ENCODE assay signal across 17 cellular contexts in the genomic region with DNA sequence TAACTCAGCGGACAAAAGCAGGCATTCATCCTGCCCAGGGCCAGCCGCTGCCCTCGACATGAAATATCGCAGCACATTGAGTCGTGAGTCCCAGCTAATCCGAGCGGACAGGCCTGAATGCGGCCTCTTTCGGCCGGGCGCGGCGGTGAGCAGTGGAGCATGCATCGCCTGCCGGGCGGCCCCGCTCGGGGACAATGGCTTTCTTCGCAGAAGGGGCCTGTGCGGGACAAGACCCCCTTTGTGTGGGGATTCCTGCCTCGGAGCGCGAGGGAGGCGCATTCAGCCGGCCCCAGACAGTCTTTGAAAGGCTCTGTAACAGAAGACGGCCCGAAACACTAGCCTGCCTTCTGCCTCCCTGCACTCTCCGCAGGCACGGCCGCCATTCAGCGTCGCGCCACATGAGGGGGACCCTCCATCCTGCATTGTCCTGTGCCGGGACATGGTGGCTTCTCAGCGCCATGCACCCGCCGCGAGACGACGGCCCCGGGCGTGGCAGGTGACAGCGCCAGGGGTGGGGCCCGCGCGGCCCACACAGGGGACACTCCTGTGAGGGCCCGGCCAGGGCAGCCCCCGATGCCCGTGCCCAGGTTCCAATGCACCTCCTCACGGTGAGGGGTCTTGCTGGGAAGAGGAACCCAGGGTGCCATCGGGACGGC. TPM values are rescaled to one million over a fixed set of nuclear protein-coding genes. Genes with fewer than 3 reads are reported as not detected.
A peak's percentile ranks its signal among the peaks of the same experiment; 100 is the strongest.
DNase-seq lines count a peak whose midpoint lies in the region; ATAC-seq, FAIRE-seq and TF ChIP-seq lines count a peak whose summit lies in the region.
"Had no signal": no experiment of that assay in that cellular context is flagged by ENCODE, and none has a peak within 500 bp of the region (broad histone marks: within the 10 kb centered on the region; RNA-seq: fewer than 3 reads in every experiment).

No MANE protein-coding gene starts in this region.

- no peak overlapping the region for H2BK20ac ChIP-seq in H1 (ENCODE audit: low read length)

- TF ChIP-seq EP300 in H1 (IDR thresholded peaks at IDR 0.05; ENCODE audit: borderline replicate concordance in 1 of 2, low read depth in 2 of 2, low read length in 2 of 2): no peak
- no peak for TF ChIP-seq EP300 in neural cell (conservative IDR thresholded peaks at IDR 0.05; ENCODE audit: poor library complexity, severe bottlenecking)

- no peak overlapping the region for H3K23ac ChIP-seq in H1 (ENCODE audit: insufficient read length)

- 92% methylated on average over 44 of the region's 52 CpGs; no CpG with 5 or more reads in 1 of the 2 experiments for WGBS in H1 (ENCODE audit: extremely low coverage in 1 of 2, insufficient coverage in 1 of 2, insufficient read length in 1 of 2, insufficient replicate concordance in 2 of 2, low coverage in 1 of 2, low lambda C conversion rate in 2 of 2, missing lambda C conversion rate in 1 of 2), 2 experiments

- H3K56ac ChIP-seq in H1 (replicated peaks; ENCODE audit: insufficient read length, low read depth, low read length): no peak overlapping the region

- no peak overlapping the region for H2BK12ac ChIP-seq in H1 (ENCODE audit: low read depth, low read length)

- H2BK5ac ChIP-seq in H1 (ENCODE audit: low read depth, low read length): no peak overlapping the region

- H4K20me1 ChIP-seq in H1 (replicated peaks in 1 of 2; ENCODE audit: control insufficient read depth in 1 of 2, insufficient read depth in 2 of 2, low read length in 2 of 2): peaks cover 0 to 1% of the 10 kb centered on the region in 2 experiments
- no peaks in the 10 kb centered on the region for H4K20me1 ChIP-seq in neural cell (ENCODE audit: insufficient read depth)

- no peak overlapping the region for H2BK15ac ChIP-seq in H1 (ENCODE audit: low read length)

- DNase-seq in activated naive CD4-positive, alpha-beta T cell treated with anti-CD3 and anti-CD28 coated beads, Interleukin-2, amount 50 U/mL, for 16 hours: peak; percentile 10
- no peak for DNase-seq in activated naive CD4-positive, alpha-beta T cell treated with anti-CD3 and anti-CD28 coated beads, Interleukin-2, amount 50 U/mL, for 72 hours (ENCODE audit: low spot score in 2 of 2)
- DNase-seq in H1 (ENCODE audit: low read depth in 1 of 2, low spot score in 2 of 2) (peak in 1 of 2 experiments; percentile 56), substantia nigra (lab: John Stamatoyannopoulos, UW) (peak in 22 of 49 donors; percentile 7 to 57 (median 30)), DMS153 (lab: John Stamatoyannopoulos, UW) (no peak), dermis blood vessel endothelial cell (no peak)
- DNase-seq: CD4-positive, alpha-beta T cell; colonic mucosa; NCI-H1417; NCI-H446; stimulated activated naive CD4-positive, alpha-beta T cell treated with Interleukin-2 at 50 U/mL for 16 hours had no signal

- H4K5ac ChIP-seq in H1 (ENCODE audit: insufficient read length, low read depth, low read length): no peak overlapping the region

- H3K4ac ChIP-seq in H1 (replicated peaks; ENCODE audit: insufficient read length, low read depth, low read length): no peak overlapping the region

- no peaks in the 10 kb centered on the region for H3K23me2 ChIP-seq in H1 (ENCODE audit: low read depth, low read length)

- H3K27ac Mint-ChIP-seq in activated naive CD4-positive, alpha-beta T cell treated with anti-CD3 and anti-CD28 coated beads, Interleukin-2, amount 50 U/mL, for 72 hours: no peak overlapping the region
- H3K27ac Mint-ChIP-seq: activated naive CD4-positive, alpha-beta T cell treated with anti-CD3 and anti-CD28 coated beads, Interleukin-2, amount 50 U/mL, for 24 hours; CD4-positive, alpha-beta T cell had no signal

- CTCF ChIA-PET in H1 (lab: Charles Lee; ENCODE audit: partially characterized antibody): interaction anchor here (3.1 kb wide), 1 partner anchor 12 kb away, joined by 9 read pairs; no protein-coding TSS in a partner anchor

- H3F3A ChIP-seq in neural cell (ENCODE audit: insufficient read depth, low read length, poor library complexity, severe bottlenecking): no peaks in the 10 kb centered on the region

- TF ChIP-seq CTCF in H1 (IDR thresholded peaks at IDR 0.05; ENCODE audit: control extremely low read depth in 1 of 3, insufficient read depth in 1 of 3, low read depth in 1 of 3, low read length in 3 of 3) (no peak), neural cell (IDR thresholded peaks at IDR 0.05; ENCODE audit: poor library complexity, severe bottlenecking) (no peak)

- no peak overlapping the region for H3K4me2 ChIP-seq in H1 (ENCODE audit: insufficient read depth in 1 of 2, low read depth in 2 of 2, low read length in 2 of 2)
- no peak overlapping the region for H3K4me2 ChIP-seq in neural cell (ENCODE audit: low read length)

- TF ChIP-seq RAD21 in H1 (IDR thresholded peaks at IDR 0.05 in 1 of 2, conservative IDR thresholded peaks at IDR 0.05 in 1 of 2; ENCODE audit: low read depth in 2 of 2, low read length in 2 of 2): no peak; a peak in 1 of 4 replicates
- TF ChIP-seq RAD21 in neural cell (conservative IDR thresholded peaks at IDR 0.05): no peak

- no peaks in the 10 kb centered on the region; a peak in 2 of 7 replicates for H3K4me1 ChIP-seq in H1 (replicated peaks in 1 of 4; ENCODE audit: control insufficient read depth in 3 of 4, insufficient read depth in 4 of 4, low read length in 3 of 4)
- H3K4me1 ChIP-seq: colonic mucosa had no signal

- H3K27me3 ChIP-seq in H1 (replicated peaks in 1 of 4; ENCODE audit: control insufficient read depth in 3 of 4, extremely low read depth in 1 of 4, insufficient read depth in 3 of 4, low read length in 3 of 4) (0 out of 7 replicates have a peak, but pooled peaks cover 0 to 2% (median 0%) of the 10 kb centered on the region in 4 experiments), neural cell (ENCODE audit: insufficient read depth, low read depth, low read length) (no peaks in the 10 kb centered on the region)
- H3K27me3 ChIP-seq: colonic mucosa had no signal

- H3K36me3 ChIP-seq in H1 (ENCODE audit: control insufficient read depth in 2 of 4, insufficient read depth in 4 of 4, low read length in 3 of 4): no peaks in the 10 kb centered on the region
- H3K36me3 ChIP-seq in neural cell (ENCODE audit: insufficient read depth, low read length): no peaks in the 10 kb centered on the region
- H3K36me3 ChIP-seq: colonic mucosa had no signal

- no peak overlapping the region for H3K4me3 ChIP-seq in H1 (ENCODE audit: extremely low read depth in 1 of 4, insufficient read depth in 2 of 4, low read depth in 3 of 4, low read length in 4 of 4)
- H3K4me3 ChIP-seq in neural cell (ENCODE audit: low read length): no peak overlapping the region
- H3K4me3 ChIP-seq: colonic mucosa, mucosa of descending colon had no signal

- H2BK120ac ChIP-seq in H1 (replicated peaks; ENCODE audit: low read depth, low read length): no peak overlapping the region

- peak overlapping the region; percentile 65 for H4K91ac ChIP-seq in H1 (replicated peaks; ENCODE audit: insufficient read length, low read length)

- FAIRE-seq in H1 (lab: Jason Lieb, UNC): no peak
- FAIRE-seq: A204.1 had no signal

- POLR2A ChIA-PET in H1 (lab: Charles Lee; ENCODE audit: partially characterized antibody): no interaction called here

- no peak overlapping the region for H3K9ac ChIP-seq in H1 (replicated peaks in 1 of 4; ENCODE audit: extremely low read depth in 1 of 4, low read depth in 3 of 4, low read length in 3 of 4)
- peak overlapping the region; percentile 45 for H3K9ac ChIP-seq in neural cell (ENCODE audit: low read length)

- peak overlapping the region; percentile 57; the same call in 1 of the 2 replicates for H4K8ac ChIP-seq in H1 (ENCODE audit: extremely low read depth, insufficient read depth, low read length)

- no peak for ATAC-seq in activated naive CD4-positive, alpha-beta T cell treated with anti-CD3 and anti-CD28 coated beads, Interleukin-2, amount 50 U/mL, for 72 hours
- no peak for ATAC-seq in GM18502 (IDR thresholded peaks at IDR 0.05; ENCODE audit: poor library complexity, unreplicated experiment)
- ATAC-seq: mucosa of descending colon had no signal

- H3K9me3 Mint-ChIP-seq in activated naive CD4-positive, alpha-beta T cell treated with anti-CD3 and anti-CD28 coated beads, Interleukin-2, amount 50 U/mL, for 72 hours: no peaks in the 10 kb centered on the region
- H3K9me3 Mint-ChIP-seq: activated naive CD4-positive, alpha-beta T cell treated with anti-CD3 and anti-CD28 coated beads, Interleukin-2, amount 50 U/mL, for 24 hours; CD4-positive, alpha-beta T cell had no signal

- H2AK5ac ChIP-seq in H1 (ENCODE audit: low read depth, low read length): no peak overlapping the region

- H3K27ac ChIP-seq in H1 (ENCODE audit: low read depth, low read length) (no peak overlapping the region), neural cell (ENCODE audit: low read length) (no peak overlapping the region), substantia nigra (ENCODE audit: low read depth, low read length, poor library complexity, severe bottlenecking) (peak overlapping the region; percentile 55)
- H3K27ac ChIP-seq: colonic mucosa, VCaP had no signal

- H2AFZ ChIP-seq in H1 (ENCODE audit: low read length): no peak overlapping the region
- no peak overlapping the region for H2AFZ ChIP-seq in neural cell (ENCODE audit: low read depth, low read length)

- no peaks in the 10 kb centered on the region for H3K36me3 Mint-ChIP-seq in activated naive CD4-positive, alpha-beta T cell treated with anti-CD3 and anti-CD28 coated beads, Interleukin-2, amount 50 U/mL, for 72 hours
- H3K36me3 Mint-ChIP-seq: activated naive CD4-positive, alpha-beta T cell treated with anti-CD3 and anti-CD28 coated beads, Interleukin-2, amount 50 U/mL, for 24 hours had no signal

- H3K79me2 ChIP-seq in H1 (ENCODE audit: control insufficient read depth in 1 of 2, insufficient read depth in 2 of 2, low read length in 2 of 2) (no peaks in the 10 kb centered on the region), neural cell (replicated peaks; ENCODE audit: insufficient read depth, low read length) (no peaks in the 10 kb centered on the region)

- H3K14ac ChIP-seq in H1 (ENCODE audit: insufficient read length): no peak overlapping the region

- no peaks in the 10 kb centered on the region for H3K9me2 ChIP-seq in neural cell (ENCODE audit: insufficient read depth, low read length)

- H3K18ac ChIP-seq in H1 (ENCODE audit: extremely low read depth, low read length): no peak overlapping the region

- H3K9me3 ChIP-seq in H1 (ENCODE audit: insufficient read depth in 2 of 2, low read depth in 1 of 2, low read length in 1 of 2): no peaks in the 10 kb centered on the region; a peak in 1 of 4 replicates
- no peaks in the 10 kb centered on the region for H3K9me3 ChIP-seq in neural cell (ENCODE audit: low read length)
- H3K9me3 ChIP-seq: colonic mucosa, mucosa of descending colon had no signal

- no peak for TF ChIP-seq POLR2A in H1 (IDR thresholded peaks at IDR 0.05; ENCODE audit: control extremely low read depth in 1 of 2, low read depth in 2 of 2, low read length in 2 of 2)

- H3K79me1 ChIP-seq in H1 (ENCODE audit: low read depth, low read length): no peaks in the 10 kb centered on the region

RNA-seq across cellular contexts. Expression of a gene that starts 52.0 kb away (rescaled TPM):
- total RNA-seq in activated naive CD4-positive, alpha-beta T cell treated with anti-CD3 and anti-CD28 coated beads, Interleukin-2, amount 50 U/mL, for 72 hours: 10 to 100 TPM in 1 of 2 donors, 1 to 10 TPM in 1; 7.9 to 14.8 TPM
- total RNA-seq in H1 (2021; fragmentation: NEBNext Ultra II Directional; extraction: Animal tissue kit (Norgen Biotek cat#: 25700)): 7.0 and 7.2 TPM in 2 replicates
- polyA plus RNA-seq in H1 (2011; rRNA removed) (9.4 and 12.7 TPM in 2 replicates), neural cell (32.9 and 51.3 TPM in 2 replicates)
- 11.1 TPM for polyA plus RNA-seq in H1 (2011; cell fraction: cytosol; rRNA removed)
- 40.6 TPM for polyA plus RNA-seq in H1 (2011; cell fraction: nucleus; rRNA removed)
- 4.4 to 11.7 TPM (median 10.6 TPM) in 4 replicates for polyA plus RNA-seq in H1 (2012, experiment 1 of 2)
- 6.7 TPM for polyA plus RNA-seq in H1 (2012, experiment 2 of 2)
- polyA plus RNA-seq in H1 (2013, experiment 1 of 2): 5.3 TPM
- polyA plus RNA-seq in H1 (2013, experiment 2 of 2): 4.9 TPM
- polyA minus RNA-seq in H1 (2011; rRNA and poly(A)+ RNA removed): 2.7 and 6.9 TPM in 2 replicates
- polyA minus RNA-seq in H1 (2011; cell fraction: cytosol; rRNA and poly(A)+ RNA removed): 6.4 TPM
- polyA minus RNA-seq in H1 (2011; cell fraction: nucleus; rRNA and poly(A)+ RNA removed): 11.7 TPM
- polyA minus RNA-seq in neural cell: 10.4 and 11.0 TPM in 2 replicates
- 32.9 and 43.1 TPM in 2 replicates for total RNA-seq in dermis blood vessel endothelial cell

RNA-seq across cellular contexts. Expression of a gene that starts 52.2 kb away (rescaled TPM):
- 1 to 10 TPM in 1 of 2 donors, not detected in 1; 1.5 TPM for total RNA-seq in activated naive CD4-positive, alpha-beta T cell treated with anti-CD3 and anti-CD28 coated beads, Interleukin-2, amount 50 U/mL, for 72 hours
- 0.34 and 0.55 TPM in 2 replicates for total RNA-seq in H1 (2021; fragmentation: NEBNext Ultra II Directional; extraction: Animal tissue kit (Norgen Biotek cat#: 25700))
- polyA plus RNA-seq in H1 (2011; rRNA removed) (0.91 and 1.5 TPM in 2 replicates), neural cell (1.7 and 3.4 TPM in 2 replicates)
- polyA plus RNA-seq in H1 (2011; cell fraction: cytosol; rRNA removed): 1.3 TPM
- polyA plus RNA-seq in H1 (2011; cell fraction: nucleus; rRNA removed): 4.7 TPM
- 0.41 to 1.2 TPM (median 0.88 TPM) in 4 replicates for polyA plus RNA-seq in H1 (2012, experiment 1 of 2)
- polyA plus RNA-seq in H1 (2012, experiment 2 of 2): 0.25 TPM
- polyA plus RNA-seq in H1 (2013, experiment 1 of 2): 0.53 TPM
- 0.44 TPM for polyA plus RNA-seq in H1 (2013, experiment 2 of 2)
- not detected in 2 replicates for polyA minus RNA-seq in H1 (2011; rRNA and poly(A)+ RNA removed)
- polyA minus RNA-seq in H1 (2011; cell fraction: cytosol; rRNA and poly(A)+ RNA removed): 0.81 TPM
- 1.5 TPM for polyA minus RNA-seq in H1 (2011; cell fraction: nucleus; rRNA and poly(A)+ RNA removed)
- 0.58 and 0.73 TPM in 2 replicates for polyA minus RNA-seq in neural cell
- total RNA-seq in dermis blood vessel endothelial cell: 1.5 and 2.6 TPM in 2 replicates
